25 cellular contexts compared by ENCODE assay signal in the genomic region with DNA sequence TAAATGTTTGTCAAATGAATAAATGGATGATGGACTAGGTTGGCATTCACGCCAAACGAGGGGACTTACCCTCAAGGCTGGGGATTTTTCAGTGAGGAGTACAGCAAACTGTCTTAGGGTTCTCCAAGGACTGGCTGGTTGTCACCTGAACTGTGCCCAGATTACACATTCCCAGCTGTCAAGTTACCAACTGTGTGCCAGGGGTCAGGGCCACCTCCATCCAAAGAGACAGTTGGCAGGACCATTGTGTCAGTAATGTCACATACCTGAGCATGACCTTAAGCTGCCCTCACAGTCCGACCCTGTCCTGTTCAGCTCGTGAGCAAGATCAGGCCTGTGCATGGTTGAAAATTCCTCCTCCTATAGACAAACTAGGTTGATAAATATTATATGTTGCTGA.
"Had no signal": no experiment of that assay in that cellular context is flagged by ENCODE, and none has a peak within 500 bp of the region (broad histone marks: within the 10 kb centered on the region; RNA-seq: fewer than 3 reads in every experiment).

No MANE protein-coding gene starts in this region.

- DNase-seq: cerebellar nuclear complex; cortex of kidney; effector memory CD8-positive, alpha-beta T cell; erythroblast; esophagus squamous epithelium; foreskin melanocyte; hypothalamus; naive B cell; pancreas; sigmoid colon; spleen; stimulated activated CD4-positive, alpha-beta T cell treated with anti-CD3 and anti-CD28 coated beads, Interleukin-4, amount 100 ng/mL, for 4 hours; stimulated activated naive CD8-positive, alpha-beta T cell treated with anti-CD3 and anti-CD28 coated beads, Interleukin-15, Interleukin-2, amounts not matched to agents 100 U/mL and 50 U/mL, for 24 hours; substantia nigra; upper lobe of right lung; uterus had no signal

- FAIRE-seq: endometrium, keratinocyte, pancreas had no signal

- H3K27ac ChIP-seq: esophagus squamous epithelium, neutrophil, pancreas, sigmoid colon, skin epidermis, spleen, tibial nerve, upper lobe of right lung, uterus had no signal

- H3K27me3 ChIP-seq: esophagus squamous epithelium, neutrophil, pancreas, sigmoid colon, spleen, tibial nerve, upper lobe of right lung, uterus had no signal

- H3K36me3 ChIP-seq: esophagus squamous epithelium, neutrophil, pancreas, sigmoid colon, spleen, thoracic aorta, tibial nerve, upper lobe of right lung, uterus had no signal

- ATAC-seq: effector memory CD8-positive, alpha-beta T cell; natural killer cell treated with Interleukin-12 subunit alpha and Interleukin-12 subunit beta and Interleukin-15 and Interleukin-18, amount 100 ng/mL, for 72 hours; pancreas; stimulated activated memory B cell treated with anti-CD40 and anti-IgM and Interleukin-4, amounts not matched to agents 10 μg/mL and 1 μg/mL and 100 μg/mL, for 72 hours; stimulated activated naive CD8-positive, alpha-beta T cell treated with anti-CD3 and anti-CD28 coated beads, Interleukin-15, Interleukin-2, amounts not matched to agents 100 U/mL and 50 U/mL, for 24 hours; upper lobe of right lung had no signal

- H3K9me3 ChIP-seq: esophagus squamous epithelium, neutrophil, pancreas, sigmoid colon, spleen, thoracic aorta, tibial nerve, upper lobe of right lung, uterus had no signal

- H3K4me3 ChIP-seq: esophagus squamous epithelium, lung, pancreas, sigmoid colon, skin epidermis, spleen, thoracic aorta, tibial nerve, upper lobe of right lung, uterus had no signal

- H3K4me1 ChIP-seq: esophagus squamous epithelium, pancreas, sigmoid colon, spleen, tibial nerve, upper lobe of right lung, uterus had no signal
